Comparison of ENCODE assay signal across 18 cellular contexts in genomic region chr9:112002847-112003457, GRCh38.
DNase-seq lines count a peak whose midpoint lies in the region; ATAC-seq and TF ChIP-seq lines count a peak whose summit lies in the region.
"Had no signal": no experiment of that assay in that cellular context is flagged by ENCODE, and none has a peak within 500 bp of the region (broad histone marks: within the 10 kb centered on the region; RNA-seq: fewer than 3 reads in every experiment).

No MANE protein-coding gene starts in this region.

- no peaks in the 10 kb centered on the region for H3K9me2 ChIP-seq in SU-DHL-6 (replicated peaks; ENCODE audit: insufficient read depth, low read length)

- no peaks in the 10 kb centered on the region for H3K79me2 ChIP-seq in SU-DHL-6 (ENCODE audit: insufficient read depth, low read length)

- WGBS in spleen, 5 donors: 83 to 88% (median 84%) methylated on average over 11 of the region's 11 CpGs
- 91 to 93% methylated on average over 11 of the region's 11 CpGs for WGBS in testis, 2 donors

- H3K36me3 ChIP-seq in SU-DHL-6 (ENCODE audit: low read length): no peaks in the 10 kb centered on the region
- H3K36me3 ChIP-seq in spleen: no peaks in the 10 kb centered on the region
- no peaks in the 10 kb centered on the region for H3K36me3 ChIP-seq in vagina
- no peaks in the 10 kb centered on the region for H3K36me3 ChIP-seq in testis (ENCODE audit: low read depth, missing control alignments)
- H3K36me3 ChIP-seq: ovary had no signal

- H3F3A ChIP-seq in SU-DHL-6 (ENCODE audit: insufficient read depth): peaks cover 4% of the 10 kb centered on the region; the same call in 1 of the 2 replicates

- H3K27ac ChIP-seq in SU-DHL-6 (ENCODE audit: low read depth, low read length) (peak overlapping the region; percentile 78), spleen (peak overlapping the region; percentile 60 to 81 (median 74)), vagina (no peak overlapping the region), testis (no peak overlapping the region)
- H3K27ac ChIP-seq: A549, KMS-11, ovary, VCaP had no signal

- H3K36me3 Mint-ChIP-seq in activated CD4-positive, alpha-beta T cell treated with anti-CD3 and anti-CD28 coated beads for 36 hours (ENCODE audit: low read depth): no peaks in the 10 kb centered on the region

- peak; percentile 33 for ATAC-seq in activated CD4-positive, alpha-beta T cell treated with anti-CD3 and anti-CD28 coated beads for 36 hours
- ATAC-seq: A549 had no signal

- no peak overlapping the region for H3K4me3 Mint-ChIP-seq in activated CD4-positive, alpha-beta T cell treated with anti-CD3 and anti-CD28 coated beads for 36 hours
- H3K4me3 Mint-ChIP-seq: central memory CD8-positive, alpha-beta T cell had no signal

- H3K27ac Mint-ChIP-seq in activated CD4-positive, alpha-beta T cell treated with anti-CD3 and anti-CD28 coated beads for 36 hours: peak overlapping the region; percentile 42

- intact Hi-C loops in activated CD4-positive, alpha-beta T cell treated with anti-CD3 and anti-CD28 coated beads for 36 hours (cut with DNase I, micrococcal nuclease): loop anchor here in 1 of 2 experiments (5.0 kb wide), 1 partner anchor 749 kb away; the partner anchor contains the start of gene SNX30
- intact Hi-C loops in spleen (cut with DNase I; ENCODE audit: low total_unique reads): no loop called here
- intact Hi-C loops in vagina (cut with DNase I): no loop called here
- intact Hi-C loops in testis (cut with DNase I; ENCODE audit: low total_unique reads): no loop called here

- CTCF ChIA-PET in activated CD4-positive, alpha-beta T cell treated with anti-CD3 and anti-CD28 coated beads for 36 hours (lab: Charles Lee): interaction anchor here (0.7 to 1.2 kb wide), 3 partner anchors 9 to 238 kb away, joined by 3 to 5 read pairs (median 3); no protein-coding TSS in a partner anchor

- peaks cover 6% of the 10 kb centered on the region for H3K27me3 Mint-ChIP-seq in activated CD4-positive, alpha-beta T cell treated with anti-CD3 and anti-CD28 coated beads for 36 hours
- H3K27me3 Mint-ChIP-seq: central memory CD8-positive, alpha-beta T cell had no signal

- H3K4me3 ChIP-seq in SU-DHL-6 (ENCODE audit: insufficient read depth, low read length, poor library complexity, severe bottlenecking) (no peak overlapping the region), spleen (no peak overlapping the region), vagina (no peak overlapping the region), testis (no peak overlapping the region)
- H3K4me3 ChIP-seq: A549, ovary had no signal

- H3K9me3 ChIP-seq in SU-DHL-6 (ENCODE audit: insufficient read depth, low read length) (no peaks in the 10 kb centered on the region), spleen (no peaks in the 10 kb centered on the region), vagina (no peaks in the 10 kb centered on the region), testis (no peaks in the 10 kb centered on the region)
- H3K9me3 ChIP-seq: A549, ovary had no signal

- H2AFZ ChIP-seq in SU-DHL-6 (ENCODE audit: low read depth, low read length, severe bottlenecking): peak overlapping the region; percentile 31

- H4K20me1 ChIP-seq in SU-DHL-6 (ENCODE audit: low read depth, low read length): no peaks in the 10 kb centered on the region

- TF ChIP-seq POLR2A in spleen (IDR thresholded peaks at IDR 0.05) (no peak), vagina (IDR thresholded peaks at IDR 0.05) (no peak), testis (IDR thresholded peaks at IDR 0.05) (no peak)

- peaks cover 42% of the 10 kb centered on the region for H3K4me1 Mint-ChIP-seq in activated CD4-positive, alpha-beta T cell treated with anti-CD3 and anti-CD28 coated beads for 36 hours
- H3K4me1 Mint-ChIP-seq: central memory CD8-positive, alpha-beta T cell had no signal

- POLR2A ChIA-PET in activated CD4-positive, alpha-beta T cell treated with anti-CD3 and anti-CD28 coated beads for 36 hours (lab: Charles Lee): interaction anchor here (0.6 to 0.8 kb wide), 2 partner anchors 36 to 88 kb away, joined by 3 read pairs; no protein-coding TSS in a partner anchor

- H3K4me2 ChIP-seq in SU-DHL-6 (ENCODE audit: low read depth, low read length, poor library complexity, severe bottlenecking): peak overlapping the region; percentile 24
- H3K4me2 ChIP-seq: A549, KMS-11 had no signal

- H3K4me1 ChIP-seq in spleen: peaks cover 13 to 67% (median 42%) of the 10 kb centered on the region in 6 donors
- no peaks in the 10 kb centered on the region for H3K4me1 ChIP-seq in vagina
- H3K4me1 ChIP-seq in testis: no peaks in the 10 kb centered on the region
- H3K4me1 ChIP-seq: A549 had no signal

- no peak for DNase-seq in activated CD4-positive, alpha-beta T cell treated with anti-CD3 and anti-CD28 coated beads for 36 hours
- DNase-seq in activated CD4-positive, alpha-beta T cell treated with anti-CD3 and anti-CD28 coated beads, Interleukin-2, amount 50 U/mL, for 4 hours: no peak
- DNase-seq in fibroblast of gingiva (ENCODE audit: low read depth) (peak; percentile 32), spleen (no peak), vagina (ENCODE audit: extremely low spot score in 2 of 2) (no peak), D341Med (ENCODE audit: low spot score) (no peak), testis (no peak)
- DNase-seq: GDM1, islet precursor cell, mesendoderm, NCI-H146, NCI-H446 treated with DMSO at 0.1 percent for 48 hours, ovary had no signal

- peak overlapping the region; percentile 9; the same call in 1 of the 2 replicates for H3K9ac ChIP-seq in SU-DHL-6 (ENCODE audit: low read length)
- H3K9ac ChIP-seq: KMS-11 had no signal

- no peaks in the 10 kb centered on the region for H3K9me3 Mint-ChIP-seq in activated CD4-positive, alpha-beta T cell treated with anti-CD3 and anti-CD28 coated beads for 36 hours (ENCODE audit: low read depth)
- H3K9me3 Mint-ChIP-seq: central memory CD8-positive, alpha-beta T cell had no signal

- H3K27me3 ChIP-seq in SU-DHL-6 (ENCODE audit: low read length): no peaks in the 10 kb centered on the region
- no peaks in the 10 kb centered on the region for H3K27me3 ChIP-seq in spleen (replicated peaks in 1 of 7)
- no peaks in the 10 kb centered on the region for H3K27me3 ChIP-seq in vagina
- no peaks in the 10 kb centered on the region for H3K27me3 ChIP-seq in testis
- H3K27me3 ChIP-seq: ovary had no signal

- no peak for TF ChIP-seq CTCF in SU-DHL-6 (IDR thresholded peaks at IDR 0.05; ENCODE audit: insufficient read depth, low read length, poor library complexity, severe bottlenecking)
- no peak for TF ChIP-seq CTCF in spleen (IDR thresholded peaks at IDR 0.05 in 8 of 11, conservative IDR thresholded peaks at IDR 0.05 in 3 of 11)
- TF ChIP-seq CTCF in vagina (IDR thresholded peaks at IDR 0.05): no peak
- TF ChIP-seq CTCF in testis (IDR thresholded peaks at IDR 0.05): no peak

Comparison
In these comparisons a context has a peak if more than half of its experiments do, and no peak if none do; other contexts are left out.
1. H3K27ac ChIP-seq: peak in SU-DHL-6 (single experiment) and spleen (8 of 8); none in vagina (single experiment) and testis (0 of 2).